Comparison of ENCODE assay signal across 1 cellular context in genomic region chr15:85959573-85959972, GRCh38.
TF ChIP-seq lines count a peak whose summit lies in the region.

No MANE protein-coding gene starts in this region.

TF ChIP-seq in A549, 52 proteins besides CTCF, POLR2A, EP300 and RAD21 (continued from another document):
- TF ChIP-seq E2F6 (IDR thresholded peaks at IDR 0.05; ENCODE audit: borderline replicate concordance, low read depth), result no peak
- TF ChIP-seq RNF2 (IDR thresholded peaks at IDR 0.05; ENCODE audit: borderline replicate concordance, low read depth), result no peak
- no peak for TF ChIP-seq HMGXB4 (CRISPR knock-in tag; IDR thresholded peaks at IDR 0.05; ENCODE audit: borderline replicate concordance)
- TF ChIP-seq ZFP36 (IDR thresholded peaks at IDR 0.05; ENCODE audit: borderline replicate concordance, partially characterized antibody), result no peak
- TF ChIP-seq TP53 (CRISPR knock-in tag; IDR thresholded peaks at IDR 0.05), result no peak
TF ChIP-seq in A549: peak in this region for 0.
